ENCODE assay signal across 8 cellular contexts in the genomic region with DNA sequence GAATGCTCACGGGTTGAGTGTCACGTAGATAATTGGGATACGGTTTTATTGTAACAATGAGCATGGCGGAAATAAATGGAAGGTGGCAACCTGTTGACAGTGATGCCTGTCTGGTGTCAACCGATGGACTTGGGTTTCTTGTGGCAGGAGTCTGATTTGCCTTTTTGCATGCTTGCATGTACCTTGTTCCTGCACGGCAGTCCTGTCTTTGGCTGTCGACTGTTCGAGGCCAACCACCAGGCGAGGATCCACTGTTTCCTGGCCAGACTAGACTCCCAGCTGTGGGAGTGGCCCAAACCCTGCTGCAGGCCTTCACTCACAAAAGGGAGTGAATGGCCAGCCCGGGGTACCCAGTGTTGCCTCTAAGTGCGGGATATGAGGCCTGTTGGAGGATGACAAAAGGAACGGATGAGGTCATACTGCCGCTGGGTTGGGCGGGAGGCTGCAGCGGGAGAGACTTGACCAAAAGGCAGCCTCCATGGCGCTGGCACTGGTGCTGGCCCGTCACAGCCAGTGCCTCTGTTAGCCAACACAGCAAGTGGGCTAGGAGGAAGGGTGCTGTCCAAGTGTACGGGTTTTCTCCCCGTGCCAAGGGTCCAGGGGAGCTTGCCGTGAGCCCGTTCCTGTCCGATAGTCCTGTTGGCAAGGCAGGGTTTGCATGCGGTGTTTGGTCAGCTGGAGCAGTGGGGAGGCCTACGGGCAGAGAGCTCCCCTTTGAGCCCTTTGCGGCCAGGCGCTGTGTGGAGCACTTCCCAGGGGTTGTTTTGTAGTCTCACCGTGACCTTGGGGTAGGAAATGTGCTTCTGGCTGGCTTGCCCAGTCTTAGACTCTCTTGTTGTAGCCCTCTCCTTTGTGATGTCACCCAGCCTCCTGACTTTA. TPM values are rescaled to one million over a fixed set of nuclear protein-coding genes. Genes with fewer than 3 reads are reported as not detected.
DNase-seq lines count a peak whose midpoint lies in the region.

No MANE protein-coding gene starts in this region.

- H3K9ac ChIP-seq in iPS-18a (ENCODE audit: low read length), result peak overlapping the region; percentile 97

- DNase-seq in activated naive CD4-positive, alpha-beta T cell treated with Interleukin-2 at 50 U/mL for 16 hours, result peak; percentile 15
- DNase-seq in activated naive CD4-positive, alpha-beta T cell (lab: John Stamatoyannopoulos, UW), result no peak
- DNase-seq in NCI-H226 (peak; percentile 5), astrocyte of the hippocampus (ENCODE audit: low read depth, low spot score) (peak; percentile 80), skeletal muscle cell (ENCODE audit: low read depth) (no peak), mesenteric fat pad (ENCODE audit: low spot score) (no peak), amniotic stem cell (lab: John Stamatoyannopoulos, UW) (no peak)

- H3K4me3 ChIP-seq in iPS-18a (ENCODE audit: low read length) (peak overlapping the region; percentile 98), skeletal muscle cell (ENCODE audit: low read depth, low read length) (peak overlapping the region; percentile 86)

- no peaks in the 10 kb centered on the region for H3K27me3 ChIP-seq in iPS-18a (ENCODE audit: control insufficient read depth, insufficient read depth, low read length)

- H3K36me3 ChIP-seq in iPS-18a (ENCODE audit: control insufficient read depth, low read depth, low read length), result peaks cover 10% of the 10 kb centered on the region

- H3K4me1 ChIP-seq in iPS-18a (ENCODE audit: control insufficient read depth, low read depth, low read length), result peaks cover 6% of the 10 kb centered on the region

- H3K9me3 ChIP-seq in iPS-18a (ENCODE audit: control insufficient read depth, low read depth, low read length), result no peaks in the 10 kb centered on the region

- peak overlapping the region; percentile 90 for H3K27ac ChIP-seq in iPS-18a (ENCODE audit: low read length)

RNA-seq across cellular contexts. Expression of gene DGCR8, which starts 1.0 kb away (rescaled TPM):
- total RNA-seq in mesenteric fat pad, result 29.7 TPM

RNA-seq across cellular contexts. Expression of gene RANBP1, which starts 34.9 kb away (rescaled TPM):
- total RNA-seq in mesenteric fat pad, result 75.9 TPM

RNA-seq across cellular contexts. Expression of gene TRMT2A, which starts 36.0 kb away (rescaled TPM):
- total RNA-seq in mesenteric fat pad, result 49.2 TPM

RNA-seq across cellular contexts. Expression of gene ZDHHC8, which starts 50.6 kb away (rescaled TPM):
- total RNA-seq in mesenteric fat pad, result 77.8 TPM

Comparison
In these comparisons a context has a peak if more than half of its experiments do, and no peak if none do; other contexts are left out.
1. DNase-seq: peak in activated naive CD4-positive, alpha-beta T cell treated with Interleukin-2 at 50 U/mL for 16 hours (single experiment), NCI-H226 (single experiment) and astrocyte of the hippocampus (single experiment); none in activated naive CD4-positive, alpha-beta T cell (0 of 4), skeletal muscle cell (single experiment), mesenteric fat pad (single experiment) and amniotic stem cell (single experiment).